22 cellular contexts compared by ENCODE assay signal in genomic region chr5:158679221-158679641, GRCh38.
A peak's percentile ranks its signal among the peaks of the same experiment; 100 is the strongest.
DNase-seq lines count a peak whose midpoint lies in the region; ATAC-seq and TF ChIP-seq lines count a peak whose summit lies in the region.
"Had no signal": no experiment of that assay in that cellular context is flagged by ENCODE, and none has a peak within 500 bp of the region (broad histone marks: within the 10 kb centered on the region; RNA-seq: fewer than 3 reads in every experiment).

No MANE protein-coding gene starts in this region.

- H4K20me1 ChIP-seq in BLaER1 treated with 17β-estradiol and CSF1 and Interleukin-3, amounts not matched to agents 10 nM and 100 nM, result no peaks in the 10 kb centered on the region

- intact Hi-C loops in A673 (cut with micrococcal nuclease; ENCODE audit: unreplicated experiment), result no loop called here
- intact Hi-C loops in stomach (cut with DNase I; ENCODE audit: low total_unique reads), result no loop called here

- peak overlapping the region in 1 of 10 experiments; percentile 3; a peak in 1 of 20 replicates for H3K4me3 ChIP-seq in BLaER1 treated with 17β-estradiol and CSF1 and Interleukin-3, amounts not matched to agents 10 nM and 100 nM
- no peak overlapping the region for H3K4me3 ChIP-seq in A673 (ENCODE audit: low read depth, low read length, poor library complexity, severe bottlenecking)
- no peak overlapping the region for H3K4me3 ChIP-seq in stomach
- H3K4me3 ChIP-seq: left lung, upper lobe of right lung had no signal

- H3K4me1 ChIP-seq in BLaER1 treated with 17β-estradiol and CSF1 and Interleukin-3, amounts not matched to agents 10 nM and 100 nM, result peaks cover 16 to 77% (median 62%) of the 10 kb centered on the region in 10 experiments
- H3K4me1 ChIP-seq in A673 (ENCODE audit: insufficient read depth, low read length, poor library complexity, severe bottlenecking), result no peaks in the 10 kb centered on the region
- H3K4me1 ChIP-seq in stomach, result peaks cover 0 to 4% (median 0%) of the 10 kb centered on the region in 4 donors
- H3K4me1 ChIP-seq: left lung, parathyroid adenoma, upper lobe of right lung had no signal

- ATAC-seq in GM18868 (IDR thresholded peaks at IDR 0.05; ENCODE audit: unreplicated experiment) (peak; percentile 77), GM21737 (IDR thresholded peaks at IDR 0.05; ENCODE audit: unreplicated experiment) (peak; percentile 57)
- no peak for ATAC-seq in stimulated activated naive CD8-positive, alpha-beta T cell treated with anti-CD3 and anti-CD28 coated beads, Interleukin-15, Interleukin-2, amounts not matched to agents 100 U/mL and 50 U/mL, for 24 hours
- ATAC-seq: activated CD8-positive, alpha-beta memory T cell treated with anti-CD3 and anti-CD28 coated beads, Interleukin-2, amount 10 ng/mL, durations not matched to agents 7 days and 5 days; HCT116; left lung; PC-3; stimulated activated naive B cell treated with anti-CD40 and anti-IgM and Interleukin-4, amounts not matched to agents 10 μg/mL and 1 μg/mL and 100 μg/mL, for 72 hours; upper lobe of right lung had no signal

- no peak overlapping the region for H3K9ac ChIP-seq in BLaER1 treated with 17β-estradiol and CSF1 and Interleukin-3, amounts not matched to agents 10 nM and 100 nM
- H3K9ac ChIP-seq: parathyroid adenoma had no signal

- peaks cover 0 to 7% (median 0%) of the 10 kb centered on the region in 11 experiments; a peak in 1 of 22 replicates for H3K36me3 ChIP-seq in BLaER1 treated with 17β-estradiol and CSF1 and Interleukin-3, amounts not matched to agents 10 nM and 100 nM
- H3K36me3 ChIP-seq in A673 (ENCODE audit: insufficient read depth, low read length, poor library complexity, severe bottlenecking) (no peaks in the 10 kb centered on the region), stomach (no peaks in the 10 kb centered on the region)
- H3K36me3 ChIP-seq: left lung, upper lobe of right lung had no signal

- peak overlapping the region in 7 of 11 experiments; percentile 49 to 84 (median 75); a peak in 13 of 22 replicates for H3K4me2 ChIP-seq in BLaER1 treated with 17β-estradiol and CSF1 and Interleukin-3, amounts not matched to agents 10 nM and 100 nM

- peaks cover 2 to 31% (median 19%) of the 10 kb centered on the region in 11 experiments; a peak in 16 of 22 replicates for H3K9me3 ChIP-seq in BLaER1 treated with 17β-estradiol and CSF1 and Interleukin-3, amounts not matched to agents 10 nM and 100 nM (replicated peaks in 1 of 11)
- no peaks in the 10 kb centered on the region for H3K9me3 ChIP-seq in A673 (ENCODE audit: low read depth, low read length, poor library complexity, severe bottlenecking)
- H3K9me3 ChIP-seq in stomach, result no peaks in the 10 kb centered on the region
- H3K9me3 ChIP-seq: left lung, upper lobe of right lung had no signal

- CTCF ChIA-PET in A673 (lab: Charles Lee), result no interaction called here

- BruUV-seq in A673 (replicated peaks; lab: Mats Ljungman, UMichigan), result no TSS peak

- peak; percentile 16 for DNase-seq in HT1080 (ENCODE audit: low read depth)
- DNase-seq in stimulated activated naive CD8-positive, alpha-beta T cell treated with anti-CD3 and anti-CD28 coated beads, Interleukin-15, Interleukin-2, amounts not matched to agents 100 U/mL and 50 U/mL, for 24 hours, result no peak
- DNase-seq in NCI-H2196 (lab: John Stamatoyannopoulos, UW; ENCODE audit: unreplicated experiment), result no peak
- DNase-seq in A673 (ENCODE audit: low spot score), result no peak
- no peak for DNase-seq in stomach
- DNase-seq: activated CD8-positive, alpha-beta memory T cell treated with anti-CD3 and anti-CD28 coated beads, Interleukin-2, amount 10 ng/mL, durations not matched to agents 7 days and 5 days; activated gamma-delta T cell treated with Interleukin-2 at 50 U/mL for 16 hours; anterior cingulate cortex; CD8-positive, alpha-beta memory T cell; left lung; NCI-H1694 treated with DMSO at 0.1 percent for 48 hours; NCI-H446 treated with DMSO at 0.1 percent for 48 hours; PC-3; small intestine; stimulated activated naive B cell treated with anti-CD40 and anti-IgM and Interleukin-4, amounts not matched to agents 10 μg/mL and 1 μg/mL and 100 μg/mL, for 72 hours; upper lobe of right lung had no signal

- TF ChIP-seq CTCF in A673 (conservative IDR thresholded peaks at IDR 0.05; ENCODE audit: low read depth, low read length) (no peak), stomach (IDR thresholded peaks at IDR 0.05) (no peak)

- no peak for TF ChIP-seq EP300 in stomach (IDR thresholded peaks at IDR 0.05)

- no peaks in the 10 kb centered on the region for H3K27me3 ChIP-seq in BLaER1 treated with 17β-estradiol and CSF1 and Interleukin-3, amounts not matched to agents 10 nM and 100 nM
- H3K27me3 ChIP-seq in A673 (replicated peaks; ENCODE audit: insufficient read depth, low read depth, low read length, poor library complexity), result peaks cover 8% of the 10 kb centered on the region
- peaks cover 0 to 22% (median 0%) of the 10 kb centered on the region in 3 donors for H3K27me3 ChIP-seq in stomach

- 80 to 91% (median 86%) methylated on average over 3 of the region's 3 CpGs for WGBS in stomach, 5 donors

- POLR2A ChIA-PET in A673 (lab: Charles Lee; ENCODE audit: low non-redundant PET), result no interaction called here

- H3K27ac ChIP-seq in BLaER1 treated with 17β-estradiol and CSF1 and Interleukin-3, amounts not matched to agents 10 nM and 100 nM, result no peak overlapping the region
- H3K27ac ChIP-seq in A673 (ENCODE audit: low read depth, low read length, poor library complexity, severe bottlenecking) (no peak overlapping the region), stomach (no peak overlapping the region)
- H3K27ac ChIP-seq: left lung, parathyroid adenoma, upper lobe of right lung, VCaP had no signal

- TF ChIP-seq POLR2A in stomach (IDR thresholded peaks at IDR 0.05), result no peak
